17 cellular contexts compared by ENCODE assay signal in genomic region chr10:122466866-122467470, GRCh38. TPM values are rescaled to one million over a fixed set of nuclear protein-coding genes. Genes with fewer than 3 reads are reported as not detected.
"Had no signal": no experiment of that assay in that cellular context is flagged by ENCODE, and none has a peak within 500 bp of the region (broad histone marks: within the 10 kb centered on the region; RNA-seq: fewer than 3 reads in every experiment).

No MANE protein-coding gene starts in this region.

- H3K4me3 ChIP-seq: hepatocyte had no signal

- H3K36me3 Mint-ChIP-seq: mesothelial cell of epicardium; stimulated activated naive B cell treated with anti-CD40 and anti-IgM and Interleukin-4, amounts not matched to agents 10 μg/mL and 1 μg/mL and 100 μg/mL, for 72 hours; type B pancreatic cell had no signal

- H3K27ac Mint-ChIP-seq: effector memory CD8-positive, alpha-beta T cell; mesothelial cell of epicardium; stimulated activated naive B cell treated with anti-CD40 and anti-IgM and Interleukin-4, amounts not matched to agents 10 μg/mL and 1 μg/mL and 100 μg/mL, for 72 hours; T-helper 2 cell treated with Interferon-gamma antibody and Interleukin-4, amounts not matched to agents 5 μg/mL and 100 μg/mL, for 36 hours; type B pancreatic cell had no signal

- DNase-seq: activated CD4-positive, alpha-beta T cell treated with anti-CD3 and anti-CD28 coated beads, Interleukin-2, amount 50 U/mL, for 4 hours; effector memory CD8-positive, alpha-beta T cell; kidney; stimulated activated CD4-positive, alpha-beta T cell treated with anti-CD3 and anti-CD28 coated beads, Interleukin-2, amount 100 ng/mL, for 24 hours; stimulated activated naive B cell treated with anti-CD40 and anti-IgM and Interleukin-4, amounts not matched to agents 10 μg/mL and 1 μg/mL and 100 μg/mL, for 72 hours; SW 1271 had no signal

- H3K27ac ChIP-seq: hepatocyte, parathyroid adenoma had no signal

- H3K4me1 ChIP-seq: parathyroid adenoma had no signal

- ATAC-seq: activated CD4-positive, CD25-positive, alpha-beta regulatory T cell treated with anti-CD3 and anti-CD28 coated beads, Interleukin-2, amount 50 U/mL, for 24 hours; effector memory CD8-positive, alpha-beta T cell; stimulated activated naive B cell treated with anti-CD40 and anti-IgM and Interleukin-4, amounts not matched to agents 10 μg/mL and 1 μg/mL and 100 μg/mL, for 72 hours had no signal

- H3K4me2 ChIP-seq: hepatocyte had no signal

- FAIRE-seq: kidney had no signal

- H3K79me2 ChIP-seq: hepatocyte had no signal

- H3K9ac ChIP-seq: parathyroid adenoma had no signal

- H2AFZ ChIP-seq: hepatocyte, parathyroid adenoma had no signal

- H3K9me3 Mint-ChIP-seq: central memory CD8-positive, alpha-beta T cell; effector memory CD8-positive, alpha-beta T cell; mesothelial cell of epicardium; stimulated activated naive B cell treated with anti-CD40 and anti-IgM and Interleukin-4, amounts not matched to agents 10 μg/mL and 1 μg/mL and 100 μg/mL, for 72 hours; T-helper 2 cell treated with Interferon-gamma antibody and Interleukin-4, amounts not matched to agents 5 μg/mL and 100 μg/mL, for 36 hours; type B pancreatic cell had no signal

- H3K4me3 Mint-ChIP-seq: central memory CD8-positive, alpha-beta T cell; effector memory CD8-positive, alpha-beta T cell; mesothelial cell of epicardium; stimulated activated naive B cell treated with anti-CD40 and anti-IgM and Interleukin-4, amounts not matched to agents 10 μg/mL and 1 μg/mL and 100 μg/mL, for 72 hours; T-helper 2 cell treated with Interferon-gamma antibody and Interleukin-4, amounts not matched to agents 5 μg/mL and 100 μg/mL, for 36 hours; type B pancreatic cell had no signal

RNA-seq across cellular contexts. Expression of gene ARMS2, which starts 12.5 kb away (rescaled TPM):
- total RNA-seq: epithelial cell of proximal tubule, hepatocyte, kidney, mesothelial cell of epicardium, myocyte, subcutaneous adipose tissue had no signal
- polyA plus RNA-seq: hepatocyte, liver had no signal
